ENCODE assay signal across 8 cellular contexts in genomic region chr19:3125900-3126524, GRCh38. TPM values are rescaled to one million over a fixed set of nuclear protein-coding genes. Genes with fewer than 3 reads are reported as not detected.
DNase-seq lines count a peak whose midpoint lies in the region; ATAC-seq and TF ChIP-seq lines count a peak whose summit lies in the region.

No MANE protein-coding gene starts in this region.

- H3K4me3 ChIP-seq in Peyer's patch (no peak overlapping the region), sigmoid colon (no peak overlapping the region)

- H3K9me3 Mint-ChIP-seq in glutamatergic neuron (ENCODE audit: unreplicated experiment), result peaks cover 1% of the 10 kb centered on the region

- peak; percentile 10 to 85 (median 65) for TF ChIP-seq CTCF in Peyer's patch (IDR thresholded peaks at IDR 0.05)
- peak; percentile 66 for TF ChIP-seq CTCF in glutamatergic neuron (IDR thresholded peaks at IDR 0.05; ENCODE audit: partially characterized antibody, unreplicated experiment)
- TF ChIP-seq CTCF in sigmoid colon (IDR thresholded peaks at IDR 0.05), result peak; percentile 53 to 67 (median 60)

- ATAC-seq in HG03135 (IDR thresholded peaks at IDR 0.05; ENCODE audit: unreplicated experiment) (no peak), GM18867 (IDR thresholded peaks at IDR 0.05; ENCODE audit: unreplicated experiment) (no peak)

- H3K9me3 ChIP-seq in Peyer's patch (no peaks in the 10 kb centered on the region), sigmoid colon (no peaks in the 10 kb centered on the region)

- no peak for TF ChIP-seq EP300 in sigmoid colon (IDR thresholded peaks at IDR 0.05)

- H3K27me3 ChIP-seq in Peyer's patch (no peaks in the 10 kb centered on the region), sigmoid colon (no peaks in the 10 kb centered on the region)

- H3K4me3 Mint-ChIP-seq in glutamatergic neuron (ENCODE audit: unreplicated experiment), result no peak overlapping the region

- no peaks in the 10 kb centered on the region for H3K4me1 Mint-ChIP-seq in glutamatergic neuron (ENCODE audit: low read depth, unreplicated experiment)

- H3K27ac ChIP-seq in Peyer's patch (no peak overlapping the region), sigmoid colon (no peak overlapping the region)

- no peaks in the 10 kb centered on the region for H3K4me1 ChIP-seq in Peyer's patch
- H3K4me1 ChIP-seq in sigmoid colon, result no peaks in the 10 kb centered on the region

- no peaks in the 10 kb centered on the region for H3K36me3 Mint-ChIP-seq in glutamatergic neuron (ENCODE audit: unreplicated experiment)

- no peak overlapping the region for H3K27ac Mint-ChIP-seq in glutamatergic neuron (ENCODE audit: unreplicated experiment)

- peaks cover 5% of the 10 kb centered on the region for H3K27me3 Mint-ChIP-seq in glutamatergic neuron (ENCODE audit: unreplicated experiment)

- H3K36me3 ChIP-seq in Peyer's patch, result peaks cover 0 to 23% (median 0%) of the 10 kb centered on the region in 3 donors
- H3K36me3 ChIP-seq in sigmoid colon, result peaks cover 0 to 25% (median 8%) of the 10 kb centered on the region in 4 donors

- DNase-seq in SIG-M5 treated with dmso at 0.1 percent for 504 hours (lab: John Stamatoyannopoulos, UW; ENCODE audit: unreplicated experiment) (peak; percentile 26), SIG-M5 (lab: John Stamatoyannopoulos, UW) (no peak), Peyer's patch (peak; percentile 57 to 85 (median 79)), activated T-helper 1 cell treated with Interleukin-2 at 50 U/mL for 16 hours (ENCODE audit: low read depth) (peak; percentile 56), glutamatergic neuron (peak; percentile 73), sigmoid colon (no peak)

- intact Hi-C loops in sigmoid colon (cut with DNase I), result no loop called here

- 12 to 37% methylated on average over 14 of the region's 14 CpGs for WGBS in sigmoid colon, 2 donors

- no peak for TF ChIP-seq POLR2A in Peyer's patch (IDR thresholded peaks at IDR 0.05)
- TF ChIP-seq POLR2A in sigmoid colon (IDR thresholded peaks at IDR 0.05), result no peak

RNA-seq across cellular contexts. Expression of gene GNA15, which starts 9.8 kb away (rescaled TPM):
- 10 to 100 TPM in 1 of 4 donors, 1 to 10 TPM in 2, not detected in 1; 1.2 to 12.4 (median 1.5) TPM for total RNA-seq in Peyer's patch
- not detected for total RNA-seq in glutamatergic neuron (ENCODE audit: unreplicated experiment)
- total RNA-seq in sigmoid colon, result 1 to 10 TPM in 3 of 4 donors, under 1 TPM in 1; 0.55 to 6.0 (median 4.4) TPM
- 1 to 10 TPM; 4.2 to 5.6 (median 5.1) TPM for polyA plus RNA-seq in sigmoid colon

RNA-seq across cellular contexts. Expression of gene GNA11, which starts 31.9 kb away (rescaled TPM):
- total RNA-seq in Peyer's patch (100 to 1,000 TPM; 120 to 557 (median 456) TPM), glutamatergic neuron (ENCODE audit: unreplicated experiment) (32.4 TPM), sigmoid colon (10 to 100 TPM; 43.2 to 52.5 (median 45.4) TPM)
- polyA plus RNA-seq in sigmoid colon, result 100 to 1,000 TPM in 2 of 3 donors, 10 to 100 TPM in 1; 90.1 to 151 (median 150) TPM

RNA-seq across cellular contexts. Expression of gene S1PR4, which starts 52.6 kb away (rescaled TPM):
- total RNA-seq in Peyer's patch (1 to 10 TPM; 1.6 to 9.9 (median 2.5) TPM), glutamatergic neuron (ENCODE audit: unreplicated experiment) (not detected), sigmoid colon (1 to 10 TPM in 1 of 4 donors, under 1 TPM in 2, not detected in 1; 0.33 to 1.9 (median 0.36) TPM)
- polyA plus RNA-seq in sigmoid colon, result 10 to 100 TPM in 1 of 3 donors, under 1 TPM in 1, not detected in 1; 0.60 to 24.4 TPM

RNA-seq across cellular contexts. Expression of gene NCLN, which starts 59.7 kb away (rescaled TPM):
- total RNA-seq in Peyer's patch, result 100 to 1,000 TPM in 3 of 4 donors, 10 to 100 TPM in 1; 84.2 to 126 (median 117) TPM
- total RNA-seq in glutamatergic neuron (ENCODE audit: unreplicated experiment), result 54.4 TPM
- total RNA-seq in sigmoid colon, result 10 to 100 TPM; 12.2 to 23.5 (median 16.0) TPM
- polyA plus RNA-seq in sigmoid colon, result 10 to 100 TPM; 15.0 to 94.7 (median 18.7) TPM

Comparison
In these comparisons a context has a peak if more than half of its experiments do, and no peak if none do; other contexts are left out.
1. DNase-seq: peak in SIG-M5 treated with dmso at 0.1 percent for 504 hours (single experiment), Peyer's patch (3 of 3), activated T-helper 1 cell treated with Interleukin-2 at 50 U/mL for 16 hours (single experiment) and glutamatergic neuron (single experiment); none in SIG-M5 (single experiment) and sigmoid colon (single experiment).
2. Peak in every context shown above with its lines, with median percentiles within 50 percentile points of each other: CTCF ChIP-seq.